ENCODE assay signal across 22 cellular contexts in the genomic region with DNA sequence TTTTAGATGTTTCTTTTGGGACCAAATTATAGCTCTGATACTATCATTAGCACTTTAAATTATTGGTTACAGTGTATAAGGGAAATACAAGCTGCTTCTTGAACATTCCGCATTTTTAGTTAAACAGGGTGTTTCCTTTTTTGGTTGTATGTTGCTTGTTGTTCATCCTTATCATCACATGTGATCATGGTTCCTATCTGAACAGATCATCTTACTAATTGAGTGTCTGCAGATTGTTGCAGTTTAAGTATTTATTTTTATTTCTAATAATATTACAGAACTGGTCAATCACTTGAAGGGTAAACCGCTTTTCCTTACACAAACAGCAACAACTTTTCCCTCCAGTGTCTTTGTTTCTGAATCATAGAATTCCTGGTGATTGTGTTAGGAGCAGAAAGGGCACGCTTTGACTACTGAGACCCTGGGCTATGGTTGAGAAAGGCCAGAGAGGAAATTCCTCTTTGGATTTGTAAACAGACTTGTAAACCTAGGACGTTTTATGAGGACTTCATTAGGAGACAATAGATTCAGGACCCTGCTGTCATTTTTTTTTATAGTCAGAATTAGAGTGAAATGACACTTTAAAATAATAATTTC.
"Had no signal": no experiment of that assay in that cellular context is flagged by ENCODE, and none has a peak within 500 bp of the region (broad histone marks: within the 10 kb centered on the region; RNA-seq: fewer than 3 reads in every experiment).

No MANE protein-coding gene starts in this region.

- H3K4me1 ChIP-seq: colonic mucosa, gastrocnemius medialis, testis had no signal

- H3K27me3 ChIP-seq: colonic mucosa, gastrocnemius medialis, ovary, testis had no signal

- H3K9me3 ChIP-seq: colonic mucosa, gastrocnemius medialis, ovary, testis had no signal

- DNase-seq: activated CD4-positive, alpha-beta T cell treated with anti-CD3 and anti-CD28 coated beads for 1 hour; activated CD8-positive, alpha-beta memory T cell treated with anti-CD3 and anti-CD28 coated beads for 24 hours; activated CD8-positive, alpha-beta memory T cell treated with anti-CD3 and anti-CD28 coated beads, Interleukin-2, amount 50 U/mL, for 48 hours; activated effector memory CD4-positive, alpha-beta T cell treated with Interleukin-2 at 50 U/mL for 16 hours; activated naive CD4-positive, alpha-beta T cell treated with anti-CD3 and anti-CD28 coated beads, Interleukin-2, amount 50 U/mL, for 16 hours; activated T-cell treated with anti-CD3 and anti-CD28 coated beads, Interleukin-2, amount 50 U/mL, for 48 hours; aorta; brain microvascular endothelial cell; central memory CD4-positive, alpha-beta T cell; colonic mucosa; gastrocnemius medialis; head of caudate nucleus; kidney; midbrain; ovary; stimulated activated CD4-positive, alpha-beta T cell treated with anti-CD3 and anti-CD28 coated beads, Interleukin-4, amount 100 ng/mL, for 4 hours; T-helper 2 cell; testis; WERI-Rb-1 had no signal

- H3K27ac ChIP-seq: brain microvascular endothelial cell, colonic mucosa, gastrocnemius medialis, ovary, testis, WERI-Rb-1 had no signal

- ATAC-seq: esophagus mucosa; gastrocnemius medialis; sciatic nerve; stimulated activated memory B cell treated with anti-CD40 and anti-IgM and Interleukin-4, amounts not matched to agents 10 μg/mL and 1 μg/mL and 100 μg/mL, for 72 hours had no signal

- H3K4me3 ChIP-seq: colonic mucosa, gastrocnemius medialis, ovary, testis had no signal

- H3K36me3 ChIP-seq: brain microvascular endothelial cell, colonic mucosa, gastrocnemius medialis, ovary, WERI-Rb-1 had no signal
